ENCODE assay signal across 19 cellular contexts in genomic region chr2:2880938-2881337, GRCh38.
"Had no signal": no experiment of that assay in that cellular context is flagged by ENCODE, and none has a peak within 500 bp of the region (broad histone marks: within the 10 kb centered on the region; RNA-seq: fewer than 3 reads in every experiment).

No MANE protein-coding gene starts in this region.

- H3K4me3 ChIP-seq: left ventricle myocardium inferior, lower lobe of right lung, ovary, right atrium auricular region, sigmoid colon, skin epidermis, tibial nerve had no signal

- H3K27me3 Mint-ChIP-seq: memory B cell; naive B cell; stimulated activated naive CD8-positive, alpha-beta T cell treated with anti-CD3 and anti-CD28 coated beads, Interleukin-15, Interleukin-2, amounts not matched to agents 100 ng/mL and 50 ng/mL, for 24 hours had no signal

- H3K4me1 ChIP-seq: foreskin keratinocyte, left ventricle myocardium inferior, lower lobe of right lung, right atrium auricular region, sigmoid colon, tibial nerve had no signal

- H3K4me3 Mint-ChIP-seq: immature natural killer cell; memory B cell; neural crest cell; stimulated activated naive CD8-positive, alpha-beta T cell treated with anti-CD3 and anti-CD28 coated beads, Interleukin-15, Interleukin-2, amounts not matched to agents 100 ng/mL and 50 ng/mL, for 24 hours had no signal

- ATAC-seq: foreskin keratinocyte, left cardiac atrium, lower lobe of right lung had no signal

- H3K27ac Mint-ChIP-seq: immature natural killer cell; memory B cell; stimulated activated naive CD8-positive, alpha-beta T cell treated with anti-CD3 and anti-CD28 coated beads, Interleukin-15, Interleukin-2, amounts not matched to agents 100 ng/mL and 50 ng/mL, for 24 hours had no signal

- H3K9me3 ChIP-seq: lower lobe of right lung, sigmoid colon had no signal

- H3K27me3 ChIP-seq: foreskin keratinocyte, ovary, right atrium auricular region, sigmoid colon, tibial nerve had no signal

- H3K36me3 ChIP-seq: left ventricle myocardium inferior, lower lobe of right lung, ovary, right atrium auricular region, sigmoid colon, tibial nerve had no signal

- H3K27ac ChIP-seq: foreskin keratinocyte, left ventricle myocardium inferior, lower lobe of right lung, ovary, right atrium auricular region, sigmoid colon, skin epidermis, tibial nerve had no signal

- DNase-seq: dermis blood vessel endothelial cell; erythroblast; foreskin keratinocyte; immature natural killer cell; kidney; left cardiac atrium; left ventricle myocardium inferior; lower lobe of right lung; naive B cell; nucleus accumbens; ovary; sigmoid colon; stimulated activated CD4-positive, alpha-beta T cell treated with anti-CD3 and anti-CD28 coated beads, Interleukin-2, amount 100 ng/mL, for 48 hours had no signal

- H3K36me3 Mint-ChIP-seq: immature natural killer cell had no signal

- H3K4me1 Mint-ChIP-seq: immature natural killer cell had no signal
